ENCODE assay signal across 8 cellular contexts in genomic region chr17:1643293-1643998, GRCh38. TPM values are rescaled to one million over a fixed set of nuclear protein-coding genes. Genes with fewer than 3 reads are reported as not detected.
DNase-seq lines count a peak whose midpoint lies in the region; ATAC-seq and TF ChIP-seq lines count a peak whose summit lies in the region.

No MANE protein-coding gene starts in this region.

- DNase-seq in Right ventricle myocardium inferior (ENCODE audit: missing footprints) (peak; percentile 73), cardiac septum (ENCODE audit: low spot score) (no peak), RWPE1 (ENCODE audit: low spot score) (peak; percentile 70), astrocyte of the hippocampus (ENCODE audit: low read depth, low spot score) (peak; percentile 57), iPS-NIHi7 (ENCODE audit: extremely low spot score) (peak; percentile 87), DMS153 (lab: John Stamatoyannopoulos, UW) (no peak)
- DNase-seq in stimulated activated CD4-positive, alpha-beta T cell treated with anti-CD3 and anti-CD28 coated beads, Interleukin-4, amount 100 ng/mL, for 24 hours = peak; percentile 51

- intact Hi-C loops in Right ventricle myocardium inferior (cut with DNase I) = no loop called here
- intact Hi-C loops in cardiac septum (cut with DNase I) = loop anchor here (10.0 kb wide), 1 partner anchor 379 kb away; no protein-coding TSS in a partner anchor

- H3K27ac ChIP-seq in RWPE1 = peak overlapping the region; percentile 15; the same call in 1 of the 2 replicates

- POLR2A ChIA-PET in RWPE1 (lab: Yijun Ruan, JAX; ENCODE audit: low non-redundant PET) = no interaction called here

- no peak for ATAC-seq in Right ventricle myocardium inferior
- no peak for ATAC-seq in GM21381 (IDR thresholded peaks at IDR 0.05; ENCODE audit: unreplicated experiment)

- CTCF ChIA-PET in RWPE1 (lab: Yijun Ruan, JAX) = interaction anchor here (0.6 to 1.4 kb wide), 3 partner anchors 13 to 69 kb away, joined by 3 to 4 read pairs (median 4); no protein-coding TSS in a partner anchor

- peak; percentile 25 for TF ChIP-seq CTCF in RWPE1 (conservative IDR thresholded peaks at IDR 0.05; ENCODE audit: low read depth)

RNA-seq across cellular contexts. Expression of gene SCARF1, which starts 2.1 kb away (rescaled TPM):
- total RNA-seq in Right ventricle myocardium inferior = 12.4 TPM
- total RNA-seq in cardiac septum = 10.9 TPM

RNA-seq across cellular contexts. Expression of gene RILP, which starts 6.2 kb away (rescaled TPM):
- 73.0 TPM for total RNA-seq in Right ventricle myocardium inferior
- 49.8 TPM for total RNA-seq in cardiac septum

RNA-seq across cellular contexts. Expression of gene SLC43A2, which starts 14.8 kb away (rescaled TPM):
- 5.5 TPM for total RNA-seq in Right ventricle myocardium inferior
- total RNA-seq in cardiac septum = 4.8 TPM

RNA-seq across cellular contexts. Expression of gene PRPF8, which starts 41.2 kb away (rescaled TPM):
- total RNA-seq in Right ventricle myocardium inferior (120 TPM), cardiac septum (162 TPM)

Comparison
In these comparisons a context has a peak if more than half of its experiments do, and no peak if none do; other contexts are left out.
1. DNase-seq: peak in Right ventricle myocardium inferior (single experiment), RWPE1 (single experiment), astrocyte of the hippocampus (single experiment), iPS-NIHi7 (single experiment) and stimulated activated CD4-positive, alpha-beta T cell treated with anti-CD3 and anti-CD28 coated beads, Interleukin-4, amount 100 ng/mL, for 24 hours (single experiment); none in cardiac septum (single experiment) and DMS153 (single experiment).